ENCODE assay signal across 1 cellular context in genomic region chr14:102319351-102320032, GRCh38.
TF ChIP-seq lines count a peak whose summit lies in the region.

TSS of gene ZNF839 (plus strand) at chr14:102319746. CDS start at chr14:102319766, 20 bp downstream.

TF ChIP-seq in WTC11, 78 proteins besides CTCF, POLR2A, EP300 and RAD21 (continued from another document):
- TF ChIP-seq, protein P1, sequence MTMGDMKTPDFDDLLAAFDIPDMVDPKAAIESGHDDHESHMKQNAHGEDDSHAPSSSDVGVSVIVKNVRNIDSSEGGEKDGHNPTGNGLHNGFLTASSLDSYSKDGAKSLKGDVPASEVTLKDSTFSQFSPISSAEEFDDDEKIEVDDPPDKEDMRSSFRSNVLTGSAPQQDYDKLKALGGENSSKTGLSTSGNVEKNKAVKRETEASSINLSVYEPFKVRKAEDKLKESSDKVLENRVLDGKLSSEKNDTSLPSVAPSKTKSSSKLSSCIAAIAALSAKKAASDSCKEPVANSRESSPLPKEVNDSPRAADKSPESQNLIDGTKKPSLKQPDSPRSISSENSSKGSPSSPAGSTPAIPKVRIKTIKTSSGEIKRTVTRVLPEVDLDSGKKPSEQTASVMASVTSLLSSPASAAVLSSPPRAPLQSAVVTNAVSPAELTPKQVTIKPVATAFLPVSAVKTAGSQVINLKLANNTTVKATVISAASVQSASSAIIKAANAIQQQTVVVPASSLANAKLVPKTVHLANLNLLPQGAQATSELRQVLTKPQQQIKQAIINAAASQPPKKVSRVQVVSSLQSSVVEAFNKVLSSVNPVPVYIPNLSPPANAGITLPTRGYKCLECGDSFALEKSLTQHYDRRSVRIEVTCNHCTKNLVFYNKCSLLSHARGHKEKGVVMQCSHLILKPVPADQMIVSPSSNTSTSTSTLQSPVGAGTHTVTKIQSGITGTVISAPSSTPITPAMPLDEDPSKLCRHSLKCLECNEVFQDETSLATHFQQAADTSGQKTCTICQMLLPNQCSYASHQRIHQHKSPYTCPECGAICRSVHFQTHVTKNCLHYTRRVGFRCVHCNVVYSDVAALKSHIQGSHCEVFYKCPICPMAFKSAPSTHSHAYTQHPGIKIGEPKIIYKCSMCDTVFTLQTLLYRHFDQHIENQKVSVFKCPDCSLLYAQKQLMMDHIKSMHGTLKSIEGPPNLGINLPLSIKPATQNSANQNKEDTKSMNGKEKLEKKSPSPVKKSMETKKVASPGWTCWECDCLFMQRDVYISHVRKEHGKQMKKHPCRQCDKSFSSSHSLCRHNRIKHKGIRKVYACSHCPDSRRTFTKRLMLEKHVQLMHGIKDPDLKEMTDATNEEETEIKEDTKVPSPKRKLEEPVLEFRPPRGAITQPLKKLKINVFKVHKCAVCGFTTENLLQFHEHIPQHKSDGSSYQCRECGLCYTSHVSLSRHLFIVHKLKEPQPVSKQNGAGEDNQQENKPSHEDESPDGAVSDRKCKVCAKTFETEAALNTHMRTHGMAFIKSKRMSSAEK (CRISPR knock-in tag; IDR thresholded peaks at IDR 0.05; ENCODE audit: borderline replicate concordance): no peak
TF ChIP-seq in WTC11: peak in this region for 15.
